Comparison of ENCODE assay signal across 20 cellular contexts in genomic region chr2:46803551-46803885, GRCh38.
DNase-seq lines count a peak whose midpoint lies in the region; ATAC-seq and TF ChIP-seq lines count a peak whose summit lies in the region.
"Had no signal": no experiment of that assay in that cellular context is flagged by ENCODE, and none has a peak within 500 bp of the region (broad histone marks: within the 10 kb centered on the region; RNA-seq: fewer than 3 reads in every experiment).

No MANE protein-coding gene starts in this region.

- TF ChIP-seq CTCF in sigmoid colon (IDR thresholded peaks at IDR 0.05): no peak

- ATAC-seq in HG02763 (IDR thresholded peaks at IDR 0.05; ENCODE audit: unreplicated experiment) (no peak), HG02623 (IDR thresholded peaks at IDR 0.05; ENCODE audit: unreplicated experiment) (no peak)
- ATAC-seq: activated CD4-positive, CD25-positive, alpha-beta regulatory T cell treated with anti-CD3 and anti-CD28 coated beads, Interleukin-2, amount 50 U/mL, for 24 hours; stimulated activated naive CD8-positive, alpha-beta T cell treated with anti-CD3 and anti-CD28 coated beads, Interleukin-15, Interleukin-2, amounts not matched to agents 100 U/mL and 50 U/mL, for 24 hours had no signal

- WGBS in sigmoid colon, 2 donors: 91 to 95% methylated on average over 10 of the region's 10 CpGs

- DNase-seq in D341Med (ENCODE audit: low spot score): peak; percentile 29
- DNase-seq in adipocyte (ENCODE audit: low read depth): no peak
- peak; percentile 66 for DNase-seq in cardiac septum (ENCODE audit: low spot score)
- DNase-seq in sigmoid colon: peak; percentile 60
- DNase-seq in SKM-1 (lab: John Stamatoyannopoulos, UW; ENCODE audit: unreplicated experiment): no peak
- no peak for DNase-seq in COR-L47 (lab: John Stamatoyannopoulos, UW)
- DNase-seq: CD8-positive, alpha-beta memory T cell; glutamatergic neuron; H7; mesendoderm; NCI-H1048; NCI-H2081; NCI-H510A treated with DMSO at 0.1 percent for 48 hours; stimulated activated naive CD8-positive, alpha-beta T cell treated with anti-CD3 and anti-CD28 coated beads, Interleukin-15, Interleukin-2, amounts not matched to agents 100 U/mL and 50 U/mL, for 24 hours; upper lobe of left lung had no signal

- peaks cover 80% of the 10 kb centered on the region for H3K4me1 ChIP-seq in adipocyte (ENCODE audit: control insufficient read depth, insufficient read depth, low read length)
- peaks cover 0 to 22% (median 0%) of the 10 kb centered on the region in 4 donors for H3K4me1 ChIP-seq in sigmoid colon

- no peak for TF ChIP-seq POLR2A in sigmoid colon (IDR thresholded peaks at IDR 0.05)

- H3K9me3 ChIP-seq in adipocyte (ENCODE audit: control insufficient read depth, low read length): no peaks in the 10 kb centered on the region
- no peaks in the 10 kb centered on the region for H3K9me3 ChIP-seq in sigmoid colon
- H3K9me3 ChIP-seq: upper lobe of left lung had no signal

- H3K27ac ChIP-seq in sigmoid colon: peak overlapping the region in 2 of 4 donors; percentile 49 to 64
- H3K27ac ChIP-seq: KMS-11, upper lobe of left lung had no signal

- intact Hi-C loops in cardiac septum (cut with DNase I): no loop called here
- intact Hi-C loops in sigmoid colon (cut with DNase I): no loop called here

- no peak for TF ChIP-seq EP300 in sigmoid colon (IDR thresholded peaks at IDR 0.05)

- H3K4me3 ChIP-seq in adipocyte (ENCODE audit: low read length): no peak overlapping the region
- H3K4me3 ChIP-seq in sigmoid colon: no peak overlapping the region
- H3K4me3 ChIP-seq: upper lobe of left lung had no signal

- H3K36me3 ChIP-seq in adipocyte (ENCODE audit: control insufficient read depth, insufficient read depth, low read length, severe bottlenecking) (no peaks in the 10 kb centered on the region), sigmoid colon (no peaks in the 10 kb centered on the region)
- H3K36me3 ChIP-seq: upper lobe of left lung had no signal

- peak overlapping the region; percentile 85 for H3K9ac ChIP-seq in adipocyte (ENCODE audit: low read length)
- H3K9ac ChIP-seq: KMS-11 had no signal

- H3K27me3 ChIP-seq in adipocyte (replicated peaks; ENCODE audit: control insufficient read depth, insufficient read depth, low read length) (no peaks in the 10 kb centered on the region), sigmoid colon (no peaks in the 10 kb centered on the region)
- H3K27me3 ChIP-seq: dorsolateral prefrontal cortex, upper lobe of left lung had no signal

Comparison
In these comparisons a context has a peak if more than half of its experiments do, and no peak if none do; other contexts are left out.
1. DNase-seq: peak in D341Med (single experiment), cardiac septum (single experiment) and sigmoid colon (single experiment); none in adipocyte (single experiment), SKM-1 (single experiment) and COR-L47 (single experiment).